Comparison of ENCODE assay signal across 8 cellular contexts in the genomic region with DNA sequence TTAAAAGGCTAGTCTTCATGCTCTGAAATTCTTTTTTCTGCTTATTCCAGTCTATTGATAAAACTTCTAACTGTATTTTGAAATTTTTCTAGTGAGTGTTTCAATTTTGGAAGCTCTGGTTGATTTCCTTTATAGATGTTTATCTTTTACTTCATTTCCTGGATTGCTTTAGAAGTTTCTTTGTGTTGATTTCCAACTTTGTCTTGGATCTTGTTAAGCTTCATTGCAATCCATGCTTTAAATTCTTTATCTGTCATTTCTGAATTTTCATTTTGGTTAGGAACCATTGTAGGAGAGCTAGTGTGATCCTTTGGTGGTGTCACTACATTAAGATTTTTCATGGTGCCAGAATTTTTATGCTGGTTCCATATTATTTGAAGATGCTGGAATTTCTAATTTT.
"Had no signal": no experiment of that assay in that cellular context is flagged by ENCODE, and none has a peak within 500 bp of the region (broad histone marks: within the 10 kb centered on the region; RNA-seq: fewer than 3 reads in every experiment).

No MANE protein-coding gene starts in this region.

- H3K4me3 ChIP-seq: GM12878 had no signal

- ATAC-seq: GM12878 had no signal

- DNase-seq: GDM1, GF-D8 had no signal

- FAIRE-seq: G401.6, GM12878, GM12891, GM12892, GM18507, GM19239 had no signal
